Comparison of ENCODE assay signal across 13 cellular contexts in the genomic region with DNA sequence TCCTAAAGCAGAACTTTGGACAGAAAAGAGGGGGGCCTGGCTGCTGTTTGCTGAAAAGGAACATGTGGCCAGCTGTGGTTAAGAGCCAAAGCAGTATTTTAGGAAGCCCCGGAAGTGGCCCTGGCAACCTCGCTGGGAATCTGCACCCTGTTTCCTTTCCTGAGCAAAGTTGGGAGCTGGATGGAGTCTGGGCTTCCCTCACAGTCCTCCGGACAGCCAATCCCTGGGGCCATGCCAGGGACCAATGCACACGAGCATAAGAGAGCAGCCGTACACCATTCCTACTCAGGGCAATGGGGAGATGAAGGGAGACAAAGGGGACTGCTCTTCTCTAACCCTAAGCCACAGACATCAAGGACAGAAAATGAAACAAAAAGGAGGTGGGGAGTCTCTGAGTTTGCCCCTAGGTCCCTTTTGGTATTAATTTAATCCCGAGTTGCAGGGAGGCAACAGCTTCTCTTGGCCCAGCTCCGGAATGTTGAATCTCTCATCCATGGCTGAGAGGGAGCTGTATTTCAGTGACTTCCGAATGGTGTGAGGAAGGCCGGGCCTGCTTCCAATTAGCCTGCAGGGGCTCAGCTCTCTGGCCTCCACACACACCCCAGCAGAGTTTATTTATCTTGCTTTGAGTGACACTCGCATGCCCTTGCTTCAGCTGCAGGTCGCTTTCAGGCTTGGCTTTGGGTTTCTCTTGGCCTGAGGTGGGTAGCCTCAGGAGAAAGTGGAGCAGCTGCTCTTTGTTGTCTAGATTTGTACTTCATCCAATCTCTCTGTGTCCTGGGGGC.
DNase-seq lines count a peak whose midpoint lies in the region; TF ChIP-seq lines count a peak whose summit lies in the region.
"Had no signal": no experiment of that assay in that cellular context is flagged by ENCODE, and none has a peak within 500 bp of the region (broad histone marks: within the 10 kb centered on the region; RNA-seq: fewer than 3 reads in every experiment).

No MANE protein-coding gene starts in this region.

- peak overlapping the region; percentile 71 for H3K27ac Mint-ChIP-seq in dendritic cell treated with granulocyte-macrophage colony-stimulating factor and Interleukin-4, amounts not matched to agents 40 ng/mL and 50 ng/mL, for 4 days
- H3K27ac Mint-ChIP-seq in nephron = peak overlapping the region; percentile 71 to 93 (median 73)
- H3K27ac Mint-ChIP-seq: naive thymus-derived CD8-positive, alpha-beta T cell; stimulated activated memory B cell treated with anti-CD40 and anti-IgM and Interleukin-4, amounts not matched to agents 10 μg/mL and 1 μg/mL and 100 μg/mL, for 72 hours had no signal

- no peaks in the 10 kb centered on the region for H3K9me3 Mint-ChIP-seq in dendritic cell treated with granulocyte-macrophage colony-stimulating factor and Interleukin-4, amounts not matched to agents 40 ng/mL and 50 ng/mL, for 4 days
- H3K9me3 Mint-ChIP-seq in nephron = no peaks in the 10 kb centered on the region
- H3K9me3 Mint-ChIP-seq: naive thymus-derived CD8-positive, alpha-beta T cell; stimulated activated memory B cell treated with anti-CD40 and anti-IgM and Interleukin-4, amounts not matched to agents 10 μg/mL and 1 μg/mL and 100 μg/mL, for 72 hours had no signal

- H3K4me3 ChIP-seq in Peyer's patch = no peak overlapping the region

- TF ChIP-seq CTCF in nephron (IDR thresholded peaks at IDR 0.05; ENCODE audit: unreplicated experiment in 3 of 3) (no peak), Peyer's patch (IDR thresholded peaks at IDR 0.05) (no peak)

- DNase-seq in AG08395 (ENCODE audit: low spot score) (peak; percentile 67), NCI-H446 treated with DMSO at 0.1 percent for 48 hours (lab: John Stamatoyannopoulos, UW) (peak; percentile 75), NCI-H146 (lab: John Stamatoyannopoulos, UW) (no peak), SHP77 (lab: John Stamatoyannopoulos, UW) (no peak), Peyer's patch (no peak)
- no peak for DNase-seq in NK-92 treated with Interleukin-12 subunit alpha and Interleukin-12 subunit beta, amount 100 ng/mL, for 24 hours (lab: John Stamatoyannopoulos, UW)
- DNase-seq: ACHN; activated naive CD4-positive, alpha-beta T cell treated with anti-CD3 and anti-CD28 coated beads, Interleukin-2, amount 50 U/mL, for 16 hours; naive thymus-derived CD8-positive, alpha-beta T cell; NCI-H526 had no signal

- no peak overlapping the region for H3K4me3 Mint-ChIP-seq in dendritic cell treated with granulocyte-macrophage colony-stimulating factor and Interleukin-4, amounts not matched to agents 40 ng/mL and 50 ng/mL, for 4 days
- H3K4me3 Mint-ChIP-seq in nephron = peak overlapping the region; percentile 7 to 43 (median 17)
- H3K4me3 Mint-ChIP-seq: naive thymus-derived CD8-positive, alpha-beta T cell; stimulated activated memory B cell treated with anti-CD40 and anti-IgM and Interleukin-4, amounts not matched to agents 10 μg/mL and 1 μg/mL and 100 μg/mL, for 72 hours had no signal

- no peaks in the 10 kb centered on the region for H3K27me3 ChIP-seq in Peyer's patch

- peaks cover 0 to 60% (median 0%) of the 10 kb centered on the region in 3 donors for H3K36me3 ChIP-seq in Peyer's patch

- peaks cover 3% of the 10 kb centered on the region for H3K27me3 Mint-ChIP-seq in dendritic cell treated with granulocyte-macrophage colony-stimulating factor and Interleukin-4, amounts not matched to agents 40 ng/mL and 50 ng/mL, for 4 days
- peaks cover 7% of the 10 kb centered on the region for H3K27me3 Mint-ChIP-seq in nephron (ENCODE audit: low read depth)
- H3K27me3 Mint-ChIP-seq: stimulated activated memory B cell treated with anti-CD40 and anti-IgM and Interleukin-4, amounts not matched to agents 10 μg/mL and 1 μg/mL and 100 μg/mL, for 72 hours had no signal

- TF ChIP-seq POLR2A in Peyer's patch (IDR thresholded peaks at IDR 0.05) = no peak

- peaks cover 13% of the 10 kb centered on the region for H3K36me3 Mint-ChIP-seq in dendritic cell treated with granulocyte-macrophage colony-stimulating factor and Interleukin-4, amounts not matched to agents 40 ng/mL and 50 ng/mL, for 4 days (ENCODE audit: low read depth)
- H3K36me3 Mint-ChIP-seq in nephron (ENCODE audit: low read depth) = peaks cover 76% of the 10 kb centered on the region
- H3K36me3 Mint-ChIP-seq: naive thymus-derived CD8-positive, alpha-beta T cell; stimulated activated memory B cell treated with anti-CD40 and anti-IgM and Interleukin-4, amounts not matched to agents 10 μg/mL and 1 μg/mL and 100 μg/mL, for 72 hours had no signal

- peaks cover 0 to 10% (median 0%) of the 10 kb centered on the region in 4 donors for H3K4me1 ChIP-seq in Peyer's patch

- peak overlapping the region in 1 of 4 donors; percentile 10 for H3K27ac ChIP-seq in Peyer's patch

- peaks cover 38% of the 10 kb centered on the region for H3K4me1 Mint-ChIP-seq in dendritic cell treated with granulocyte-macrophage colony-stimulating factor and Interleukin-4, amounts not matched to agents 40 ng/mL and 50 ng/mL, for 4 days (ENCODE audit: low read depth)
- peaks cover 62% of the 10 kb centered on the region for H3K4me1 Mint-ChIP-seq in nephron

- no peaks in the 10 kb centered on the region for H3K9me3 ChIP-seq in Peyer's patch

- intact Hi-C loops in dendritic cell treated with granulocyte-macrophage colony-stimulating factor and Interleukin-4, amounts not matched to agents 40 ng/mL and 50 ng/mL, for 4 days (cut with micrococcal nuclease) = no loop called here

Comparison
In these comparisons a context has a peak if more than half of its experiments do, and no peak if none do; other contexts are left out.
1. DNase-seq: peak in AG08395 (single experiment) and NCI-H446 treated with DMSO at 0.1 percent for 48 hours (single experiment); none in NCI-H146 (single experiment), SHP77 (0 of 2), Peyer's patch (0 of 3) and NK-92 treated with Interleukin-12 subunit alpha and Interleukin-12 subunit beta, amount 100 ng/mL, for 24 hours (single experiment).